1 cellular context compared by ENCODE assay signal in genomic region chr10:70174058-70174741, GRCh38.
A peak's percentile ranks its signal among the peaks of the same experiment; 100 is the strongest.
TF ChIP-seq lines count a peak whose summit lies in the region.

No MANE protein-coding gene starts in this region.

TF ChIP-seq in HepG2, 621 proteins besides CTCF, POLR2A, EP300 and RAD21 (continued from another document and continues in another):
- TF ChIP-seq E2F5 (CRISPR knock-in tag; conservative IDR thresholded peaks at IDR 0.05) (no peak), RFXAP (CRISPR knock-in tag; IDR thresholded peaks at IDR 0.05; ENCODE audit: borderline replicate concordance) (no peak), SNAPC4 (CRISPR knock-in tag; IDR thresholded peaks at IDR 0.05) (no peak), KDM4B (CRISPR knock-in tag; IDR thresholded peaks at IDR 0.05) (no peak), E2F2 (CRISPR knock-in tag; IDR thresholded peaks at IDR 0.05; ENCODE audit: borderline replicate concordance) (no peak), ZNF570 (CRISPR knock-in tag; IDR thresholded peaks at IDR 0.05; ENCODE audit: borderline replicate concordance) (no peak), ZNF317 (CRISPR knock-in tag; IDR thresholded peaks at IDR 0.05) (no peak), MTF2 (CRISPR knock-in tag; IDR thresholded peaks at IDR 0.05; ENCODE audit: borderline replicate concordance) (no peak), RBM39 (IDR thresholded peaks at IDR 0.05; ENCODE audit: low read depth, low read length, poor library complexity, severe bottlenecking) (no peak), NRL (CRISPR knock-in tag; IDR thresholded peaks at IDR 0.05; ENCODE audit: borderline replicate concordance) (no peak), ZNF83 (CRISPR knock-in tag; IDR thresholded peaks at IDR 0.05; ENCODE audit: borderline replicate concordance) (no peak), KLF15 (CRISPR knock-in tag; IDR thresholded peaks at IDR 0.05; ENCODE audit: borderline replicate concordance) (no peak), ZNF746 (CRISPR knock-in tag; IDR thresholded peaks at IDR 0.05) (no peak), ONECUT2 (CRISPR knock-in tag; IDR thresholded peaks at IDR 0.05) (no peak), ZXDC (CRISPR knock-in tag; IDR thresholded peaks at IDR 0.05) (no peak), MTA3 (CRISPR knock-in tag; IDR thresholded peaks at IDR 0.05) (no peak), ZNF703 (CRISPR knock-in tag; IDR thresholded peaks at IDR 0.05; ENCODE audit: borderline replicate concordance) (no peak), PRDM10 (CRISPR knock-in tag; IDR thresholded peaks at IDR 0.05; ENCODE audit: low read depth) (peak; percentile 64; the same call in 1 of the 2 replicates), ZKSCAN5 (CRISPR knock-in tag; IDR thresholded peaks at IDR 0.05) (no peak), SMAD9 (CRISPR knock-in tag; IDR thresholded peaks at IDR 0.05) (no peak), SP1 (IDR thresholded peaks at IDR 0.05) (no peak), SP1 (CRISPR knock-in tag; IDR thresholded peaks at IDR 0.05) (0 out of 2 replicates have a peak, but pooled peaks have one; percentile 33), ZBTB43 (CRISPR knock-in tag; conservative IDR thresholded peaks at IDR 0.05) (no peak), ZNF431 (CRISPR knock-in tag; IDR thresholded peaks at IDR 0.05; ENCODE audit: borderline replicate concordance, low read depth) (no peak), DR1 (CRISPR knock-in tag; IDR thresholded peaks at IDR 0.05) (no peak), ZNF552 (CRISPR knock-in tag; IDR thresholded peaks at IDR 0.05; ENCODE audit: borderline replicate concordance) (no peak), ZNF614 (CRISPR knock-in tag; IDR thresholded peaks at IDR 0.05; ENCODE audit: borderline replicate concordance) (peak; percentile 34; the same call in 1 of the 2 replicates), POLR2AphosphoS2 (IDR thresholded peaks at IDR 0.05; ENCODE audit: low read depth, low read length) (no peak), ZNF207 (IDR thresholded peaks at IDR 0.05; ENCODE audit: borderline replicate concordance) (no peak), ZNF713 (CRISPR knock-in tag; IDR thresholded peaks at IDR 0.05) (no peak), SOX13 (IDR thresholded peaks at IDR 0.05) (no peak), SOX13 (CRISPR knock-in tag; conservative IDR thresholded peaks at IDR 0.05 in 1 of 2, IDR thresholded peaks at IDR 0.05 in 1 of 2) (peak in 1 of 2 experiments; percentile 80; a peak in 2 of 4 replicates), ZNF747 (CRISPR knock-in tag; IDR thresholded peaks at IDR 0.05; ENCODE audit: borderline replicate concordance) (peak; percentile 75), KIAA2018 (CRISPR knock-in tag; IDR thresholded peaks at IDR 0.05; ENCODE audit: borderline replicate concordance) (no peak; the same call in 1 of the 2 replicates), ZNF205 (CRISPR knock-in tag; IDR thresholded peaks at IDR 0.05) (peak; percentile 30; the same call in 1 of the 2 replicates), KDM2A (CRISPR knock-in tag; IDR thresholded peaks at IDR 0.05; ENCODE audit: borderline replicate concordance, low read depth) (0 out of 2 replicates have a peak, but pooled peaks have one; percentile 30), ZNF619 (CRISPR knock-in tag; IDR thresholded peaks at IDR 0.05) (no peak)
